Comparison of ENCODE assay signal across 16 cellular contexts in the genomic region with DNA sequence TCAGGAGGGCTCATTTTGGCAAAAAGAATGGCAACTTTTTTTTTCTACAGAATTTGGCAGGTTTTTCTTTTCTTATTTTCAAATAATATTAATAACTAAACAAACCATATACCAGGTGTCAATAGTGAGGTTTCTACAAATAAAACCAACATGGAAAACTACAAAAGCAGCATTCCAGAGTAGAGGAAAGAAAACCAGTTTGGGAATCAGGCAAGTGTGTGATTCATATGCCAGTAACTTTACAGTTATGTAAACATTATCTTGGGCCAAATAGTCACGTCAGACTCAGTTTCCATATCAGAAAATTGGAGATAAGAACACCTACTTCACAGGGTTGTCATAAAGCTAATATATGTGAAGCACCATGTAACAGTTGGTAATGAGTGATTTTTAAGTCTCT. TPM values are rescaled to one million over a fixed set of nuclear protein-coding genes. Genes with fewer than 3 reads are reported as not detected.
DNase-seq lines count a peak whose midpoint lies in the region; ATAC-seq and TF ChIP-seq lines count a peak whose summit lies in the region.
"Had no signal": no experiment of that assay in that cellular context is flagged by ENCODE, and none has a peak within 500 bp of the region (broad histone marks: within the 10 kb centered on the region; RNA-seq: fewer than 3 reads in every experiment).

No MANE protein-coding gene starts in this region.

- H3K27ac ChIP-seq in GM23338 (ENCODE audit: low read depth) = no peak overlapping the region
- H3K27ac ChIP-seq in tibial nerve = no peak overlapping the region
- H3K27ac ChIP-seq in prostate gland = no peak overlapping the region

- peaks cover 3% of the 10 kb centered on the region; the same call in 1 of the 3 replicates for H3K36me3 Mint-ChIP-seq in GM23338 (ENCODE audit: low read depth)
- H3K36me3 Mint-ChIP-seq: CD4-positive, CD25-positive, alpha-beta regulatory T cell; natural killer cell had no signal

- H2AFZ ChIP-seq in GM23338 = no peak overlapping the region

- peaks cover 57% of the 10 kb centered on the region for H3K4me1 Mint-ChIP-seq in GM23338

- no peak overlapping the region for H3K9ac ChIP-seq in adipocyte (ENCODE audit: low read length)

- H3K9me3 Mint-ChIP-seq in GM23338 = no peaks in the 10 kb centered on the region
- H3K9me3 Mint-ChIP-seq: activated naive CD8-positive, alpha-beta T cell treated with anti-CD3 and anti-CD28 coated beads, Interleukin-2, amount 10 ng/mL, durations not matched to agents 7 days and 5 days; CD4-positive, CD25-positive, alpha-beta regulatory T cell; natural killer cell; stimulated activated naive CD8-positive, alpha-beta T cell treated with anti-CD3 and anti-CD28 coated beads, Interleukin-15, amount 100 ng/mL, for 72 hours had no signal

- H3K9me2 ChIP-seq in GM23338 (ENCODE audit: insufficient read depth) = no peaks in the 10 kb centered on the region

- TF ChIP-seq EP300 in tibial nerve (IDR thresholded peaks at IDR 0.05) = no peak

- peaks cover 3% of the 10 kb centered on the region for H3K27me3 Mint-ChIP-seq in GM23338 (ENCODE audit: insufficient read depth, low read depth, poor library complexity)
- H3K27me3 Mint-ChIP-seq: activated naive CD8-positive, alpha-beta T cell treated with anti-CD3 and anti-CD28 coated beads, Interleukin-2, amount 10 ng/mL, durations not matched to agents 7 days and 5 days; CD4-positive, CD25-positive, alpha-beta regulatory T cell; stimulated activated naive CD8-positive, alpha-beta T cell treated with anti-CD3 and anti-CD28 coated beads, Interleukin-15, amount 100 ng/mL, for 72 hours had no signal

- no peak overlapping the region; the same call in 1 of the 2 replicates for H3K27ac Mint-ChIP-seq in GM23338
- H3K27ac Mint-ChIP-seq: activated naive CD8-positive, alpha-beta T cell treated with anti-CD3 and anti-CD28 coated beads, Interleukin-2, amount 10 ng/mL, durations not matched to agents 7 days and 5 days; stimulated activated naive CD8-positive, alpha-beta T cell treated with anti-CD3 and anti-CD28 coated beads, Interleukin-15, amount 100 ng/mL, for 72 hours had no signal

- no peaks in the 10 kb centered on the region for H3K27me3 ChIP-seq in GM23338 (ENCODE audit: insufficient read depth)
- H3K27me3 ChIP-seq in adipocyte (replicated peaks; ENCODE audit: control insufficient read depth, insufficient read depth, low read length) = no peaks in the 10 kb centered on the region
- no peaks in the 10 kb centered on the region for H3K27me3 ChIP-seq in tibial nerve
- no peaks in the 10 kb centered on the region for H3K27me3 ChIP-seq in prostate gland (replicated peaks; ENCODE audit: insufficient read depth)

- ATAC-seq in GM23338 = no peak
- ATAC-seq: natural killer cell; sciatic nerve; stimulated activated naive CD8-positive, alpha-beta T cell treated with anti-CD3 and anti-CD28 coated beads, Interleukin-15, amount 100 ng/mL, for 72 hours had no signal

- intact Hi-C loops in prostate gland (cut with DNase I) = no loop called here

- H3K4me3 ChIP-seq in GM23338 (no peak overlapping the region), adipocyte (ENCODE audit: low read length) (no peak overlapping the region), fibroblast of mammary gland (ENCODE audit: control insufficient read depth, low read depth, low read length) (no peak overlapping the region), tibial nerve (no peak overlapping the region), prostate gland (no peak overlapping the region)

- no peak for TF ChIP-seq CTCF in GM23338 (conservative IDR thresholded peaks at IDR 0.05; ENCODE audit: low read depth in 2 of 2)
- TF ChIP-seq CTCF in fibroblast of mammary gland (conservative IDR thresholded peaks at IDR 0.05; ENCODE audit: control insufficient read depth, insufficient read depth, low read depth, low read length) = no peak
- TF ChIP-seq CTCF in tibial nerve (IDR thresholded peaks at IDR 0.05) = no peak
- TF ChIP-seq CTCF in prostate gland (IDR thresholded peaks at IDR 0.05) = no peak

- no peaks in the 10 kb centered on the region for H3F3A ChIP-seq in GM23338 (replicated peaks; ENCODE audit: low read depth)

- 32 to 38% methylated on average over 1 of the region's 1 CpG for WGBS in tibial nerve, 2 donors
- 18% methylated on average over 1 of the region's 1 CpG for WGBS in prostate gland

- no peak for DNase-seq in GM23338 (ENCODE audit: low spot score)
- peak; percentile 36 for DNase-seq in adipocyte (ENCODE audit: low read depth)
- peak; percentile 42 for DNase-seq in fibroblast of mammary gland (ENCODE audit: low read depth)
- DNase-seq in renal cortical epithelial cell (ENCODE audit: low read depth) = peak; percentile 40
- DNase-seq in SKM-1 treated with dmso at 0.1 percent for 144 hours (lab: John Stamatoyannopoulos, UW; ENCODE audit: unreplicated experiment) = no peak
- DNase-seq in tibial nerve (ENCODE audit: low spot score in 2 of 2) = no peak
- no peak for DNase-seq in activated naive CD4-positive, alpha-beta T cell (lab: John Stamatoyannopoulos, UW)
- DNase-seq in prostate gland (ENCODE audit: low spot score) = no peak
- DNase-seq: activated CD4-positive, CD25-positive, alpha-beta regulatory T cell treated with anti-CD3 and anti-CD28 coated beads, Interleukin-2, amount 50 U/mL, for 72 hours; activated naive CD8-positive, alpha-beta T cell treated with anti-CD3 and anti-CD28 coated beads, Interleukin-2, amount 10 ng/mL, durations not matched to agents 7 days and 5 days; CD4-positive, CD25-positive, alpha-beta regulatory T cell; left cardiac atrium; MV-4-11; natural killer cell; stimulated activated naive CD8-positive, alpha-beta T cell treated with anti-CD3 and anti-CD28 coated beads, Interleukin-15, amount 100 ng/mL, for 72 hours had no signal

- H3K4me3 Mint-ChIP-seq in GM23338 = no peak overlapping the region
- H3K4me3 Mint-ChIP-seq: activated naive CD8-positive, alpha-beta T cell treated with anti-CD3 and anti-CD28 coated beads, Interleukin-2, amount 10 ng/mL, durations not matched to agents 7 days and 5 days; natural killer cell; stimulated activated naive CD8-positive, alpha-beta T cell treated with anti-CD3 and anti-CD28 coated beads, Interleukin-15, amount 100 ng/mL, for 72 hours had no signal

- no peaks in the 10 kb centered on the region for H3K36me3 ChIP-seq in GM23338 (ENCODE audit: insufficient read depth)
- no peaks in the 10 kb centered on the region for H3K36me3 ChIP-seq in adipocyte (ENCODE audit: control insufficient read depth, insufficient read depth, low read length, severe bottlenecking)
- no peaks in the 10 kb centered on the region for H3K36me3 ChIP-seq in tibial nerve
- no peaks in the 10 kb centered on the region for H3K36me3 ChIP-seq in prostate gland

- H3K79me2 ChIP-seq in GM23338 (replicated peaks; ENCODE audit: insufficient read depth) = peaks cover 99% of the 10 kb centered on the region

- peaks cover 73% of the 10 kb centered on the region for H4K20me1 ChIP-seq in GM23338 (replicated peaks; ENCODE audit: insufficient read depth)

- peak overlapping the region; percentile 9; the same call in 1 of the 2 replicates for H3K4me2 ChIP-seq in GM23338

- TF ChIP-seq POLR2A in tibial nerve (IDR thresholded peaks at IDR 0.05) (no peak), prostate gland (IDR thresholded peaks at IDR 0.05) (no peak)

- H3K4me1 ChIP-seq in GM23338 (ENCODE audit: insufficient read depth) (peaks cover 53% of the 10 kb centered on the region), adipocyte (ENCODE audit: control insufficient read depth, insufficient read depth, low read length) (peaks cover 43% of the 10 kb centered on the region), tibial nerve (peaks cover 0 to 58% (median 22%) of the 10 kb centered on the region in 4 donors), prostate gland (replicated peaks) (peaks cover 10% of the 10 kb centered on the region)

- H3K9me3 ChIP-seq in adipocyte (ENCODE audit: control insufficient read depth, low read length) (no peaks in the 10 kb centered on the region), tibial nerve (no peaks in the 10 kb centered on the region), prostate gland (no peaks in the 10 kb centered on the region)

TF ChIP-seq in GM23338, 12 proteins besides CTCF, POLR2A, EP300 and RAD21 (continues in another document):
- TF ChIP-seq CREB1 (CRISPR knock-in tag; IDR thresholded peaks at IDR 0.05; ENCODE audit: low read depth) (no peak), EZH2 (IDR thresholded peaks at IDR 0.05; ENCODE audit: low read depth, unreplicated experiment) (no peak), NANOG (IDR thresholded peaks at IDR 0.05; ENCODE audit: borderline replicate concordance) (no peak), ZNF331 (CRISPR knock-in tag; IDR thresholded peaks at IDR 0.05; ENCODE audit: low read depth) (no peak), ZNF114 (CRISPR knock-in tag; IDR thresholded peaks at IDR 0.05) (no peak)
- TF ChIP-seq, protein P1, sequence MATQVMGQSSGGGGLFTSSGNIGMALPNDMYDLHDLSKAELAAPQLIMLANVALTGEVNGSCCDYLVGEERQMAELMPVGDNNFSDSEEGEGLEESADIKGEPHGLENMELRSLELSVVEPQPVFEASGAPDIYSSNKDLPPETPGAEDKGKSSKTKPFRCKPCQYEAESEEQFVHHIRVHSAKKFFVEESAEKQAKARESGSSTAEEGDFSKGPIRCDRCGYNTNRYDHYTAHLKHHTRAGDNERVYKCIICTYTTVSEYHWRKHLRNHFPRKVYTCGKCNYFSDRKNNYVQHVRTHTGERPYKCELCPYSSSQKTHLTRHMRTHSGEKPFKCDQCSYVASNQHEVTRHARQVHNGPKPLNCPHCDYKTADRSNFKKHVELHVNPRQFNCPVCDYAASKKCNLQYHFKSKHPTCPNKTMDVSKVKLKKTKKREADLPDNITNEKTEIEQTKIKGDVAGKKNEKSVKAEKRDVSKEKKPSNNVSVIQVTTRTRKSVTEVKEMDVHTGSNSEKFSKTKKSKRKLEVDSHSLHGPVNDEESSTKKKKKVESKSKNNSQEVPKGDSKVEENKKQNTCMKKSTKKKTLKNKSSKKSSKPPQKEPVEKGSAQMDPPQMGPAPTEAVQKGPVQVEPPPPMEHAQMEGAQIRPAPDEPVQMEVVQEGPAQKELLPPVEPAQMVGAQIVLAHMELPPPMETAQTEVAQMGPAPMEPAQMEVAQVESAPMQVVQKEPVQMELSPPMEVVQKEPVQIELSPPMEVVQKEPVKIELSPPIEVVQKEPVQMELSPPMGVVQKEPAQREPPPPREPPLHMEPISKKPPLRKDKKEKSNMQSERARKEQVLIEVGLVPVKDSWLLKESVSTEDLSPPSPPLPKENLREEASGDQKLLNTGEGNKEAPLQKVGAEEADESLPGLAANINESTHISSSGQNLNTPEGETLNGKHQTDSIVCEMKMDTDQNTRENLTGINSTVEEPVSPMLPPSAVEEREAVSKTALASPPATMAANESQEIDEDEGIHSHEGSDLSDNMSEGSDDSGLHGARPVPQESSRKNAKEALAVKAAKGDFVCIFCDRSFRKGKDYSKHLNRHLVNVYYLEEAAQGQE (IDR thresholded peaks at IDR 0.05; ENCODE audit: unreplicated experiment) = no peak

RNA-seq across cellular contexts. Expression of a gene that starts 51.7 kb away (rescaled TPM):
- total RNA-seq in GM23338 (2014; rRNA removed; shearing (Covaris generic)) = 88.0 and 102 TPM in 2 replicates
- polyA plus RNA-seq in GM23338 (2016; fragmentation: Nextera tagmentation; extraction: Ambion mirVana) = 45.0 and 49.1 TPM in 2 replicates
- total RNA-seq in renal cortical epithelial cell = 101 and 114 TPM in 2 replicates
- total RNA-seq in tibial nerve = 10 to 100 TPM; 49.2 to 96.4 (median 73.4) TPM
- total RNA-seq in prostate gland = 10 to 100 TPM; 54.7 to 61.4 TPM

Comparison
In these comparisons a context has a peak if more than half of its experiments do, and no peak if none do; other contexts are left out.
1. DNase-seq: peak in adipocyte (single experiment), fibroblast of mammary gland (single experiment) and renal cortical epithelial cell (single experiment); none in GM23338 (single experiment), SKM-1 treated with dmso at 0.1 percent for 144 hours (single experiment), tibial nerve (0 of 2), activated naive CD4-positive, alpha-beta T cell (0 of 4) and prostate gland (single experiment).